In the genomic region with DNA sequence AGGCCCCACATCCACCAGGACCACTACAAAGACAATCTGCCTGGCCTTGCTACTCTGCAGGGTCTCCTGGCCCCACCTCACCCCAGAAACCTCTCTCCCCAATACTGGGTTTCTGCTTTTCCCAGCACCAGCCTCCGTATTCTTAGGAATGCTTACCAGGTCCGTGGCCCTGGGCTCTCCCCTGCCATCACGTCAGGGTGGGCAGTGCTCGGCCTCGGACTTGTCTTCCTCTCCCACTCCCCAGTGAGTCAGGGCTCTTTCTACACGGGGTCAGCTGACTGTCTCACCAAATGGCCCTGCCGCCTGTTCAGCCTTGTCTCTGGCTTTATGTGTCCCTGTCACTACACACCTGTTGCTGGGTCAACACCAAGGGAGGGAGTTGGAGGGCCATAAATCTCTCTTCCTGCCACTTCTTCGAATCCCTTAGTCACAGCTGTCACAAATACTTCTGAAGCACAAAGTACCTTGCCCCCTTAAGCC, we compare ENCODE assay signal across 11 cellular contexts. TPM values are rescaled to one million over a fixed set of nuclear protein-coding genes. Genes with fewer than 3 reads are reported as not detected.
A peak's percentile ranks its signal among the peaks of the same experiment; 100 is the strongest.
DNase-seq lines count a peak whose midpoint lies in the region; ATAC-seq and TF ChIP-seq lines count a peak whose summit lies in the region.
"Had no signal": no experiment of that assay in that cellular context is flagged by ENCODE, and none has a peak within 500 bp of the region (broad histone marks: within the 10 kb centered on the region; RNA-seq: fewer than 3 reads in every experiment).

No MANE protein-coding gene starts in this region.

- no peak for ATAC-seq in activated T-helper 17 cell treated with anti-CD3 and anti-CD28 coated beads, Interleukin-2, amount 50 U/mL, for 72 hours (replicated peaks)
- ATAC-seq in HG03432 (IDR thresholded peaks at IDR 0.05; ENCODE audit: unreplicated experiment): no peak

- no peaks in the 10 kb centered on the region for H3K9me3 ChIP-seq in mucosa of stomach (ENCODE audit: control insufficient read depth, low read length)
- no peaks in the 10 kb centered on the region for H3K9me3 ChIP-seq in vagina

- no peak for TF ChIP-seq POLR2A in vagina (IDR thresholded peaks at IDR 0.05)

- H3K36me3 ChIP-seq in mucosa of stomach (ENCODE audit: control insufficient read depth, insufficient read depth, low read length) (no peaks in the 10 kb centered on the region), vagina (no peaks in the 10 kb centered on the region)

- intact Hi-C loops in vagina (cut with DNase I): no loop called here

- H3K4me3 Mint-ChIP-seq in activated naive CD8-positive, alpha-beta T cell: peak overlapping the region; percentile 14
- H3K4me3 Mint-ChIP-seq in activated naive CD8-positive, alpha-beta T cell treated with anti-CD3 and anti-CD28 coated beads for 36 hours: no peak overlapping the region
- H3K4me3 Mint-ChIP-seq in activated T-helper 17 cell treated with anti-CD3 and anti-CD28 coated beads, Interleukin-2, amount 50 U/mL, for 72 hours: peak overlapping the region; percentile 80
- H3K4me3 Mint-ChIP-seq: activated naive CD4-positive, alpha-beta T cell treated with anti-CD3 and anti-CD28 coated beads for 36 hours had no signal

- H3K27me3 ChIP-seq in mucosa of stomach (ENCODE audit: control insufficient read depth, insufficient read depth, low read length): no peaks in the 10 kb centered on the region
- no peaks in the 10 kb centered on the region for H3K27me3 ChIP-seq in vagina

- no peaks in the 10 kb centered on the region for H3K36me3 Mint-ChIP-seq in activated naive CD8-positive, alpha-beta T cell
- H3K36me3 Mint-ChIP-seq in activated naive CD8-positive, alpha-beta T cell treated with anti-CD3 and anti-CD28 coated beads for 36 hours: peaks cover 14% of the 10 kb centered on the region
- H3K36me3 Mint-ChIP-seq in activated T-helper 17 cell treated with anti-CD3 and anti-CD28 coated beads, Interleukin-2, amount 50 U/mL, for 72 hours (ENCODE audit: low read depth): peaks cover 7% of the 10 kb centered on the region

- TF ChIP-seq CTCF in vagina (IDR thresholded peaks at IDR 0.05): no peak

- no peak overlapping the region for H3K4me3 ChIP-seq in mucosa of stomach (ENCODE audit: low read length)
- no peak overlapping the region for H3K4me3 ChIP-seq in vagina
- H3K4me3 ChIP-seq: lung had no signal

- peaks cover 56% of the 10 kb centered on the region for H3K4me1 Mint-ChIP-seq in activated naive CD8-positive, alpha-beta T cell (ENCODE audit: low read depth)
- H3K4me1 Mint-ChIP-seq in activated naive CD8-positive, alpha-beta T cell treated with anti-CD3 and anti-CD28 coated beads for 36 hours: peaks cover 50% of the 10 kb centered on the region
- peaks cover 33% of the 10 kb centered on the region for H3K4me1 Mint-ChIP-seq in activated T-helper 17 cell treated with anti-CD3 and anti-CD28 coated beads, Interleukin-2, amount 50 U/mL, for 72 hours

- H3K4me1 ChIP-seq in mucosa of stomach (ENCODE audit: control insufficient read depth, insufficient read depth, low read length) (peaks cover 38% of the 10 kb centered on the region), vagina (peaks cover 84% of the 10 kb centered on the region)

- H3K9ac ChIP-seq in mucosa of stomach (ENCODE audit: low read length): peak overlapping the region; percentile 32

- H3K9me3 Mint-ChIP-seq in activated naive CD8-positive, alpha-beta T cell (ENCODE audit: low read depth): no peaks in the 10 kb centered on the region
- no peaks in the 10 kb centered on the region for H3K9me3 Mint-ChIP-seq in activated naive CD8-positive, alpha-beta T cell treated with anti-CD3 and anti-CD28 coated beads for 36 hours
- no peaks in the 10 kb centered on the region for H3K9me3 Mint-ChIP-seq in activated T-helper 17 cell treated with anti-CD3 and anti-CD28 coated beads, Interleukin-2, amount 50 U/mL, for 72 hours
- H3K9me3 Mint-ChIP-seq: activated naive CD4-positive, alpha-beta T cell treated with anti-CD3 and anti-CD28 coated beads for 36 hours had no signal

- no peaks in the 10 kb centered on the region for H3K27me3 Mint-ChIP-seq in activated naive CD8-positive, alpha-beta T cell
- no peaks in the 10 kb centered on the region for H3K27me3 Mint-ChIP-seq in activated naive CD8-positive, alpha-beta T cell treated with anti-CD3 and anti-CD28 coated beads for 36 hours
- H3K27me3 Mint-ChIP-seq in activated T-helper 17 cell treated with anti-CD3 and anti-CD28 coated beads, Interleukin-2, amount 50 U/mL, for 72 hours: no peaks in the 10 kb centered on the region

- peak overlapping the region; percentile 17 for H3K27ac ChIP-seq in vagina

- no peak for DNase-seq in activated naive CD8-positive, alpha-beta T cell treated with anti-CD3 and anti-CD28 coated beads for 36 hours
- no peak for DNase-seq in vagina (ENCODE audit: extremely low spot score in 2 of 2)
- no peak for DNase-seq in SKM-1 (lab: John Stamatoyannopoulos, UW; ENCODE audit: unreplicated experiment)
- DNase-seq in effector CD8-positive, alpha-beta T cell (lab: John Stamatoyannopoulos, UW): no peak
- DNase-seq: NCI-H526 treated with DMSO at 0.1 percent for 48 hours had no signal

- peak overlapping the region; percentile 72 for H3K27ac Mint-ChIP-seq in activated naive CD8-positive, alpha-beta T cell
- no peak overlapping the region for H3K27ac Mint-ChIP-seq in activated naive CD8-positive, alpha-beta T cell treated with anti-CD3 and anti-CD28 coated beads for 36 hours
- peak overlapping the region; percentile 80 for H3K27ac Mint-ChIP-seq in activated T-helper 17 cell treated with anti-CD3 and anti-CD28 coated beads, Interleukin-2, amount 50 U/mL, for 72 hours
- H3K27ac Mint-ChIP-seq: activated naive CD4-positive, alpha-beta T cell treated with anti-CD3 and anti-CD28 coated beads for 36 hours had no signal

RNA-seq across cellular contexts. Expression of a gene that starts 3.2 kb away (rescaled TPM):
- total RNA-seq in activated naive CD8-positive, alpha-beta T cell treated with anti-CD3 and anti-CD28 coated beads for 36 hours: under 1 TPM; 0.23 to 0.36 TPM
- total RNA-seq in activated T-helper 17 cell treated with anti-CD3 and anti-CD28 coated beads, Interleukin-2, amount 50 U/mL, for 72 hours: under 1 TPM in 1 of 2 donors, not detected in 1; 0.66 TPM
- total RNA-seq in vagina: 8.3 TPM

RNA-seq across cellular contexts. Expression of a gene that starts 3.4 kb away (rescaled TPM):
- 10 to 100 TPM; 29.4 to 30.9 TPM for total RNA-seq in activated naive CD8-positive, alpha-beta T cell treated with anti-CD3 and anti-CD28 coated beads for 36 hours
- total RNA-seq in activated T-helper 17 cell treated with anti-CD3 and anti-CD28 coated beads, Interleukin-2, amount 50 U/mL, for 72 hours: 10 to 100 TPM; 21.6 to 30.0 TPM
- total RNA-seq in vagina: 81.3 TPM
